16 cellular contexts compared by ENCODE assay signal in the genomic region with DNA sequence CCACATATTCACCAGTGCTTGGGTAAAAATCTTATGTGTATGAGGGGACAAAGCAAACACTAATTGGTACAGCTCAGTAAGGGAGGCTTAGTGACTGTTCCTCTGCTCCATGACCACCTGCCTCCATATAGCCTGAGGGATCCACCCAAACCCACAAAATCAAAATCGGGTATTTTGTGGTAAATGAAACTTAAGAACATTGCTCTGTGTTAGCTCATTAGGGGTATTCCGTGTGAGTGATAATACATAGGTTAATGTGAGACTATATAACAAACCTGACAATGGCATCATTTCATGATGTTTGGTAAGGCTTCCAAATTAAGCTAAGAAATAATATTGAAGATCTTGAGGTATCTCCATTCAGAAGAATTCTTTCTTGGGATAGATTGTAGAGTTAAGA. TPM values are rescaled to one million over a fixed set of nuclear protein-coding genes. Genes with fewer than 3 reads are reported as not detected.
A peak's percentile ranks its signal among the peaks of the same experiment; 100 is the strongest.
DNase-seq lines count a peak whose midpoint lies in the region; ATAC-seq and TF ChIP-seq lines count a peak whose summit lies in the region.
"Had no signal": no experiment of that assay in that cellular context is flagged by ENCODE, and none has a peak within 500 bp of the region (broad histone marks: within the 10 kb centered on the region; RNA-seq: fewer than 3 reads in every experiment).

No MANE protein-coding gene starts in this region.

- H3K4me1 Mint-ChIP-seq in activated CD8-positive, alpha-beta T cell treated with anti-CD3 and anti-CD28 coated beads for 36 hours (ENCODE audit: low read depth) = peaks cover 7% of the 10 kb centered on the region
- peaks cover 6% of the 10 kb centered on the region for H3K4me1 Mint-ChIP-seq in activated CD8-positive, alpha-beta T cell treated with anti-CD3 and anti-CD28 coated beads, Interleukin-2, amount 10 ng/mL, durations not matched to agents 7 days and 5 days (ENCODE audit: low read depth)
- H3K4me1 Mint-ChIP-seq in activated naive CD8-positive, alpha-beta T cell treated with anti-CD3 and anti-CD28 coated beads, Interleukin-2, amount 50 U/mL, for 24 hours = peaks cover 3% of the 10 kb centered on the region
- no peaks in the 10 kb centered on the region for H3K4me1 Mint-ChIP-seq in stimulated activated effector memory CD8-positive, alpha-beta T cell treated with anti-CD3 and anti-CD28 coated beads, Interleukin-12 subunit alpha, Interleukin-12 subunit beta, amount 100 ng/mL, for 72 hours

- no peak overlapping the region for H2BK20ac ChIP-seq in IMR-90 (ENCODE audit: low read depth, low read length)

- no CpG with 5 or more reads among the region's 2 CpGs for WGBS in IMR-90 (ENCODE audit: extremely low coverage in 2 of 2, insufficient read length in 1 of 2), 2 experiments

- no peaks in the 10 kb centered on the region for H3K9me3 ChIP-seq in IMR-90 (ENCODE audit: control insufficient read depth, insufficient read depth, low read length)
- H3K9me3 ChIP-seq: BLaER1 treated with 17β-estradiol and CSF1 and Interleukin-3, amounts not matched to agents 10 nM and 100 nM had no signal

- no peak overlapping the region for H2BK15ac ChIP-seq in IMR-90 (ENCODE audit: low read depth, low read length)

- H2BK120ac ChIP-seq in IMR-90 (ENCODE audit: low read depth, low read length) = no peak overlapping the region

- peak overlapping the region; percentile 3 for H2BK5ac ChIP-seq in IMR-90 (ENCODE audit: low read depth, low read length, poor library complexity, severe bottlenecking)

- CTCF ChIA-PET in activated CD8-positive, alpha-beta T cell treated with anti-CD3 and anti-CD28 coated beads for 36 hours (lab: Charles Lee) = interaction anchor here (1.1 to 2.8 kb wide), 7 partner anchors 10 to 213 kb away, joined by 3 to 14 read pairs (median 5); no protein-coding TSS in a partner anchor
- CTCF ChIA-PET in activated CD8-positive, alpha-beta T cell treated with anti-CD3 and anti-CD28 coated beads, Interleukin-2, amount 10 ng/mL, durations not matched to agents 7 days and 5 days (lab: Charles Lee) = interaction anchor here (1.1 to 6.3 kb wide), 8 partner anchors 10 to 147 kb away, joined by 3 to 29 read pairs (median 6); no protein-coding TSS in a partner anchor
- CTCF ChIA-PET in IMR-90 (lab: Yijun Ruan, JAX) = no interaction called here

- DNase-seq in activated CD8-positive, alpha-beta T cell treated with anti-CD3 and anti-CD28 coated beads for 36 hours = no peak
- DNase-seq in activated CD8-positive, alpha-beta T cell treated with anti-CD3 and anti-CD28 coated beads, Interleukin-2, amount 10 ng/mL, durations not matched to agents 7 days and 5 days = no peak
- no peak for DNase-seq in IMR-90
- DNase-seq in activated naive CD8-positive, alpha-beta T cell treated with anti-CD3 and anti-CD28 coated beads, Interleukin-2, amount 50 U/mL, for 24 hours = no peak
- no peak for DNase-seq in stimulated activated effector memory CD8-positive, alpha-beta T cell treated with anti-CD3 and anti-CD28 coated beads, Interleukin-12 subunit alpha, Interleukin-12 subunit beta, amount 100 ng/mL, for 72 hours (ENCODE audit: low spot score in 2 of 2)
- no peak for DNase-seq in NCI-H510A (lab: John Stamatoyannopoulos, UW)
- DNase-seq: ACHN; CD4-positive, CD25-positive, alpha-beta regulatory T cell; DMS53; GF-D8; HCEC 1CT; HFFc6 had no signal

- H3K4ac ChIP-seq in IMR-90 (ENCODE audit: low read depth, low read length) = no peak overlapping the region

- H3K9ac ChIP-seq in IMR-90 (ENCODE audit: low read depth, low read length) = no peak overlapping the region
- H3K9ac ChIP-seq: BLaER1 treated with 17β-estradiol and CSF1 and Interleukin-3, amounts not matched to agents 10 nM and 100 nM had no signal

- H3K9me3 Mint-ChIP-seq in activated CD8-positive, alpha-beta T cell treated with anti-CD3 and anti-CD28 coated beads for 36 hours = no peaks in the 10 kb centered on the region
- H3K9me3 Mint-ChIP-seq in activated CD8-positive, alpha-beta T cell treated with anti-CD3 and anti-CD28 coated beads, Interleukin-2, amount 10 ng/mL, durations not matched to agents 7 days and 5 days (ENCODE audit: insufficient read depth) = no peaks in the 10 kb centered on the region
- no peaks in the 10 kb centered on the region for H3K9me3 Mint-ChIP-seq in activated naive CD8-positive, alpha-beta T cell treated with anti-CD3 and anti-CD28 coated beads, Interleukin-2, amount 50 U/mL, for 24 hours
- H3K9me3 Mint-ChIP-seq in stimulated activated effector memory CD8-positive, alpha-beta T cell treated with anti-CD3 and anti-CD28 coated beads, Interleukin-12 subunit alpha, Interleukin-12 subunit beta, amount 100 ng/mL, for 72 hours = no peaks in the 10 kb centered on the region
- H3K9me3 Mint-ChIP-seq: CD4-positive, CD25-positive, alpha-beta regulatory T cell; HFFc6 had no signal

- POLR2A ChIA-PET in activated CD8-positive, alpha-beta T cell treated with anti-CD3 and anti-CD28 coated beads for 36 hours (lab: Charles Lee) = interaction anchor here (0.9 to 1.6 kb wide), 2 partner anchors 9 to 114 kb away, joined by 3 to 5 read pairs; no protein-coding TSS in a partner anchor
- POLR2A ChIA-PET in activated CD8-positive, alpha-beta T cell treated with anti-CD3 and anti-CD28 coated beads, Interleukin-2, amount 10 ng/mL, durations not matched to agents 7 days and 5 days (lab: Charles Lee) = no interaction called here
- POLR2A ChIA-PET in IMR-90 (lab: Charles Lee; ENCODE audit: unreplicated experiment) = no interaction called here

- intact Hi-C loops in activated CD8-positive, alpha-beta T cell treated with anti-CD3 and anti-CD28 coated beads for 36 hours (cut with micrococcal nuclease) = no loop called here
- intact Hi-C loops in IMR-90 (cut with micrococcal nuclease) = no loop called here

- no peak overlapping the region for H2AFZ ChIP-seq in IMR-90 (replicated peaks; ENCODE audit: low read length, poor library complexity)

- H3K36me3 ChIP-seq in IMR-90 (ENCODE audit: control insufficient read depth, insufficient read depth, low read length) = peaks cover 32% of the 10 kb centered on the region

- no peak for TF ChIP-seq RAD21 in IMR-90 (IDR thresholded peaks at IDR 0.05; ENCODE audit: low read length)

- H3K4me1 ChIP-seq in IMR-90 (ENCODE audit: control insufficient read depth, insufficient read depth, low read length) = peaks cover 3% of the 10 kb centered on the region; the same call in 1 of the 2 replicates

- H3K14ac ChIP-seq in IMR-90 (replicated peaks; ENCODE audit: low read depth, low read length) = no peak overlapping the region

- peaks cover 4 to 18% of the 10 kb centered on the region in 2 experiments; a peak in 2 of 4 replicates for H3K79me1 ChIP-seq in IMR-90 (ENCODE audit: low read depth in 1 of 2, low read length in 2 of 2)

- no TSS peak for BruUV-seq in IMR-90 (replicated peaks; lab: Mats Ljungman, UMichigan)

- H4K91ac ChIP-seq in IMR-90 (ENCODE audit: insufficient read depth, low read depth, low read length) = no peak overlapping the region

- no peak overlapping the region; the same call in 1 of the 2 replicates for H3K4me2 ChIP-seq in IMR-90 (ENCODE audit: low read depth, low read length)
- H3K4me2 ChIP-seq: BLaER1 treated with 17β-estradiol and CSF1 and Interleukin-3, amounts not matched to agents 10 nM and 100 nM had no signal

- in situ Hi-C loops in IMR-90 (cut with MboI; ENCODE audit: low sequenced_read_pairs) = no loop called here

- H3K9me1 ChIP-seq in IMR-90 (ENCODE audit: insufficient read depth, low read length) = no peaks in the 10 kb centered on the region; the same call in 1 of the 2 replicates

- H3K18ac ChIP-seq in IMR-90 (ENCODE audit: low read depth, low read length) = no peak overlapping the region

- H3K4me3 Mint-ChIP-seq in activated CD8-positive, alpha-beta T cell treated with anti-CD3 and anti-CD28 coated beads for 36 hours = no peak overlapping the region
- no peak overlapping the region for H3K4me3 Mint-ChIP-seq in activated CD8-positive, alpha-beta T cell treated with anti-CD3 and anti-CD28 coated beads, Interleukin-2, amount 10 ng/mL, durations not matched to agents 7 days and 5 days
- H3K4me3 Mint-ChIP-seq in activated naive CD8-positive, alpha-beta T cell treated with anti-CD3 and anti-CD28 coated beads, Interleukin-2, amount 50 U/mL, for 24 hours = no peak overlapping the region
- no peak overlapping the region for H3K4me3 Mint-ChIP-seq in stimulated activated effector memory CD8-positive, alpha-beta T cell treated with anti-CD3 and anti-CD28 coated beads, Interleukin-12 subunit alpha, Interleukin-12 subunit beta, amount 100 ng/mL, for 72 hours
- H3K4me3 Mint-ChIP-seq: CD4-positive, CD25-positive, alpha-beta regulatory T cell; HFFc6 had no signal

- no peak for TF ChIP-seq CTCF in activated CD8-positive, alpha-beta T cell treated with anti-CD3 and anti-CD28 coated beads for 36 hours (IDR thresholded peaks at IDR 0.05)
- no peak for TF ChIP-seq CTCF in IMR-90 (conservative IDR thresholded peaks at IDR 0.05; ENCODE audit: low read depth, low read length)

- H3K27me3 ChIP-seq in IMR-90 (ENCODE audit: control insufficient read depth, insufficient read depth, low read length) = no peaks in the 10 kb centered on the region
- H3K27me3 ChIP-seq: BLaER1 treated with 17β-estradiol and CSF1 and Interleukin-3, amounts not matched to agents 10 nM and 100 nM had no signal

- H3K27ac ChIP-seq in IMR-90 (ENCODE audit: insufficient read depth, low read length) = no peak overlapping the region
- H3K27ac ChIP-seq: BLaER1 treated with 17β-estradiol and CSF1 and Interleukin-3, amounts not matched to agents 10 nM and 100 nM had no signal

- no peak overlapping the region for H3K23ac ChIP-seq in IMR-90 (ENCODE audit: low read depth, low read length)

- no peak overlapping the region for H2AK9ac ChIP-seq in IMR-90 (replicated peaks; ENCODE audit: low read depth, low read length, poor library complexity)

- no peak overlapping the region for H4K5ac ChIP-seq in IMR-90 (ENCODE audit: low read depth, low read length)

- H3K36me3 Mint-ChIP-seq in activated CD8-positive, alpha-beta T cell treated with anti-CD3 and anti-CD28 coated beads for 36 hours (ENCODE audit: low read depth) = peaks cover 38% of the 10 kb centered on the region
- H3K36me3 Mint-ChIP-seq in activated CD8-positive, alpha-beta T cell treated with anti-CD3 and anti-CD28 coated beads, Interleukin-2, amount 10 ng/mL, durations not matched to agents 7 days and 5 days (ENCODE audit: low read depth) = peaks cover 48% of the 10 kb centered on the region
- H3K36me3 Mint-ChIP-seq in activated naive CD8-positive, alpha-beta T cell treated with anti-CD3 and anti-CD28 coated beads, Interleukin-2, amount 50 U/mL, for 24 hours (ENCODE audit: low read depth) = peaks cover 27% of the 10 kb centered on the region
- peaks cover 86% of the 10 kb centered on the region for H3K36me3 Mint-ChIP-seq in stimulated activated effector memory CD8-positive, alpha-beta T cell treated with anti-CD3 and anti-CD28 coated beads, Interleukin-12 subunit alpha, Interleukin-12 subunit beta, amount 100 ng/mL, for 72 hours

- H4K20me1 ChIP-seq in IMR-90 (ENCODE audit: insufficient read depth, low read length) = no peaks in the 10 kb centered on the region; the same call in 1 of the 2 replicates

- peak overlapping the region; percentile 68 for H3K27ac Mint-ChIP-seq in activated CD8-positive, alpha-beta T cell treated with anti-CD3 and anti-CD28 coated beads for 36 hours
- no peak overlapping the region for H3K27ac Mint-ChIP-seq in activated CD8-positive, alpha-beta T cell treated with anti-CD3 and anti-CD28 coated beads, Interleukin-2, amount 10 ng/mL, durations not matched to agents 7 days and 5 days
- H3K27ac Mint-ChIP-seq in activated naive CD8-positive, alpha-beta T cell treated with anti-CD3 and anti-CD28 coated beads, Interleukin-2, amount 50 U/mL, for 24 hours = peak overlapping the region; percentile 23
- H3K27ac Mint-ChIP-seq in stimulated activated effector memory CD8-positive, alpha-beta T cell treated with anti-CD3 and anti-CD28 coated beads, Interleukin-12 subunit alpha, Interleukin-12 subunit beta, amount 100 ng/mL, for 72 hours = peak overlapping the region; percentile 57
- H3K27ac Mint-ChIP-seq: HFFc6 had no signal

- no peak overlapping the region for H3K56ac ChIP-seq in IMR-90 (ENCODE audit: extremely low read depth, insufficient read depth, low read length)

- no peak overlapping the region for H3K4me3 ChIP-seq in IMR-90 (ENCODE audit: insufficient read depth, low read depth, low read length)
- H3K4me3 ChIP-seq: BLaER1 treated with 17β-estradiol and CSF1 and Interleukin-3, amounts not matched to agents 10 nM and 100 nM had no signal

- no peak overlapping the region for H2AK5ac ChIP-seq in IMR-90 (ENCODE audit: low read depth, low read length)

- no peaks in the 10 kb centered on the region for H3K27me3 Mint-ChIP-seq in activated CD8-positive, alpha-beta T cell treated with anti-CD3 and anti-CD28 coated beads for 36 hours
- no peaks in the 10 kb centered on the region for H3K27me3 Mint-ChIP-seq in activated CD8-positive, alpha-beta T cell treated with anti-CD3 and anti-CD28 coated beads, Interleukin-2, amount 10 ng/mL, durations not matched to agents 7 days and 5 days (ENCODE audit: low read depth)
- no peaks in the 10 kb centered on the region for H3K27me3 Mint-ChIP-seq in activated naive CD8-positive, alpha-beta T cell treated with anti-CD3 and anti-CD28 coated beads, Interleukin-2, amount 50 U/mL, for 24 hours
- H3K27me3 Mint-ChIP-seq: CD4-positive, CD25-positive, alpha-beta regulatory T cell had no signal

- dilution Hi-C loops in IMR-90 (cut with HindIII; ENCODE audit: low sequenced_read_pairs, unreplicated experiment) = no loop called here

- no peak overlapping the region for H4K8ac ChIP-seq in IMR-90 (ENCODE audit: low read depth in 2 of 2, low read length in 2 of 2)

- no peak for ATAC-seq in activated CD8-positive, alpha-beta T cell treated with anti-CD3 and anti-CD28 coated beads for 36 hours
- no peak for ATAC-seq in activated CD8-positive, alpha-beta T cell treated with anti-CD3 and anti-CD28 coated beads, Interleukin-2, amount 10 ng/mL, durations not matched to agents 7 days and 5 days
- no peak for ATAC-seq in IMR-90 (ENCODE audit: low read depth)
- no peak for ATAC-seq in activated naive CD8-positive, alpha-beta T cell treated with anti-CD3 and anti-CD28 coated beads, Interleukin-2, amount 50 U/mL, for 24 hours
- ATAC-seq in stimulated activated effector memory CD8-positive, alpha-beta T cell treated with anti-CD3 and anti-CD28 coated beads, Interleukin-12 subunit alpha, Interleukin-12 subunit beta, amount 100 ng/mL, for 72 hours = no peak
- ATAC-seq in HG03342 (IDR thresholded peaks at IDR 0.05; ENCODE audit: unreplicated experiment) = no peak

- no peak for TF ChIP-seq POLR2A in IMR-90 (IDR thresholded peaks at IDR 0.05; ENCODE audit: low read depth, low read length)

RNA-seq across cellular contexts. Expression of gene COL9A2, which starts 25.8 kb away (rescaled TPM):
- 1 to 10 TPM; 4.3 to 5.4 TPM for total RNA-seq in activated CD8-positive, alpha-beta T cell treated with anti-CD3 and anti-CD28 coated beads for 36 hours
- total RNA-seq in activated CD8-positive, alpha-beta T cell treated with anti-CD3 and anti-CD28 coated beads, Interleukin-2, amount 10 ng/mL, durations not matched to agents 7 days and 5 days = 1 to 10 TPM; 2.4 to 2.5 TPM
- 0.56 and 0.90 TPM in 2 replicates for total RNA-seq in IMR-90 (2012; rRNA removed)
- 1.3 and 1.6 TPM in 2 replicates for polyA plus RNA-seq in IMR-90 (2012; rRNA removed)
- 1.1 and 1.3 TPM in 2 replicates for polyA plus RNA-seq in IMR-90 (2012; cell fraction: cytosol; rRNA removed)
- 6.1 and 8.7 TPM in 2 replicates for polyA plus RNA-seq in IMR-90 (2012; cell fraction: nucleus; rRNA removed; ENCODE audit: low replicate concordance)

RNA-seq across cellular contexts. Expression of gene ZMPSTE24, which starts 33.3 kb away (rescaled TPM):
- total RNA-seq in activated CD8-positive, alpha-beta T cell treated with anti-CD3 and anti-CD28 coated beads for 36 hours = 10 to 100 TPM; 20.1 to 21.2 TPM
- 10 to 100 TPM; 28.9 to 29.8 TPM for total RNA-seq in activated CD8-positive, alpha-beta T cell treated with anti-CD3 and anti-CD28 coated beads, Interleukin-2, amount 10 ng/mL, durations not matched to agents 7 days and 5 days
- 28.9 and 90.8 TPM in 2 replicates for total RNA-seq in IMR-90 (2012; rRNA removed)
- polyA plus RNA-seq in IMR-90 (2012; rRNA removed) = 17.7 and 21.0 TPM in 2 replicates
- polyA plus RNA-seq in IMR-90 (2012; cell fraction: cytosol; rRNA removed) = 3.1 and 3.9 TPM in 2 replicates
- polyA plus RNA-seq in IMR-90 (2012; cell fraction: nucleus; rRNA removed; ENCODE audit: low replicate concordance) = 1.7 and 7.1 TPM in 2 replicates

RNA-seq across cellular contexts. Expression of gene TMCO2, which starts 43.6 kb away (rescaled TPM):
- not detected for total RNA-seq in activated CD8-positive, alpha-beta T cell treated with anti-CD3 and anti-CD28 coated beads for 36 hours
- not detected for total RNA-seq in activated CD8-positive, alpha-beta T cell treated with anti-CD3 and anti-CD28 coated beads, Interleukin-2, amount 10 ng/mL, durations not matched to agents 7 days and 5 days
- total RNA-seq in IMR-90 (2012; rRNA removed) = not detected in 2 replicates
- not detected in 2 replicates for polyA plus RNA-seq in IMR-90 (2012; rRNA removed)
- polyA plus RNA-seq in IMR-90 (2012; cell fraction: cytosol; rRNA removed) = not detected in 2 replicates
- polyA plus RNA-seq in IMR-90 (2012; cell fraction: nucleus; rRNA removed; ENCODE audit: low replicate concordance) = not detected in 2 replicates
- total RNA-seq: A172; CD4-positive, CD25-positive, alpha-beta regulatory T cell; H4; HFFc6 had no signal
- polyA plus RNA-seq: CD4-positive, CD25-positive, alpha-beta regulatory T cell had no signal
